In genomic region chr1:100539836-100540536, GRCh38 we compare ENCODE assay signal across 8 cellular contexts. TPM values are rescaled to one million over a fixed set of nuclear protein-coding genes. Genes with fewer than 3 reads are reported as not detected.
A peak's percentile ranks its signal among the peaks of the same experiment; 100 is the strongest.
DNase-seq lines count a peak whose midpoint lies in the region; ATAC-seq and TF ChIP-seq lines count a peak whose summit lies in the region.

No MANE protein-coding gene starts in this region.

- H3K9me3 Mint-ChIP-seq in HFFc6, result no peaks in the 10 kb centered on the region

- no peak overlapping the region for H3K4me3 ChIP-seq in body of pancreas
- H3K4me3 ChIP-seq in testis, result peak overlapping the region; percentile 33 to 40

- H3K4me3 Mint-ChIP-seq in HFFc6, result peak overlapping the region; percentile 24; the same call in 1 of the 2 replicates

- H3K4me1 ChIP-seq in body of pancreas, result peaks cover 20% of the 10 kb centered on the region
- H3K4me1 ChIP-seq in testis, result peaks cover 9% of the 10 kb centered on the region

- H3K9me3 ChIP-seq in body of pancreas (no peaks in the 10 kb centered on the region), testis (no peaks in the 10 kb centered on the region)

- intact Hi-C loops in body of pancreas (cut with DNase I) (no loop called here), testis (cut with DNase I; ENCODE audit: low total_unique reads) (no loop called here)

- H3K27me3 ChIP-seq in body of pancreas, result peaks cover 0 to 8% of the 10 kb centered on the region in 2 donors
- no peaks in the 10 kb centered on the region for H3K27me3 ChIP-seq in testis

- no peaks in the 10 kb centered on the region for H3K4me1 Mint-ChIP-seq in HFFc6 (ENCODE audit: low read depth)

- TF ChIP-seq POLR2A in body of pancreas (IDR thresholded peaks at IDR 0.05) (no peak), testis (IDR thresholded peaks at IDR 0.05) (no peak)

- H3K27me3 Mint-ChIP-seq in HFFc6 (ENCODE audit: insufficient read depth), result peaks cover 57% of the 10 kb centered on the region

- no peaks in the 10 kb centered on the region for H3K36me3 ChIP-seq in body of pancreas (replicated peaks in 1 of 2; ENCODE audit: insufficient read depth in 1 of 2, low read depth in 2 of 2)
- no peaks in the 10 kb centered on the region for H3K36me3 ChIP-seq in testis (ENCODE audit: low read depth, missing control alignments)

- TF ChIP-seq CTCF in HFFc6 (IDR thresholded peaks at IDR 0.05) (no peak), body of pancreas (IDR thresholded peaks at IDR 0.05) (no peak), testis (IDR thresholded peaks at IDR 0.05) (no peak)

- no peak for ATAC-seq in body of pancreas
- no peak for ATAC-seq in GM18868 (IDR thresholded peaks at IDR 0.05; ENCODE audit: unreplicated experiment)
- ATAC-seq in GM21786 (IDR thresholded peaks at IDR 0.05; ENCODE audit: unreplicated experiment), result no peak

- H3K27ac Mint-ChIP-seq in HFFc6, result no peak overlapping the region

- no peak overlapping the region for H3K27ac ChIP-seq in body of pancreas
- H3K27ac ChIP-seq in testis, result no peak overlapping the region

- no peaks in the 10 kb centered on the region for H3K36me3 Mint-ChIP-seq in HFFc6 (ENCODE audit: low read depth)

- DNase-seq in CD1c-positive myeloid dendritic cell (ENCODE audit: extremely low spot score) (peak; percentile 54), HFFc6 (no peak), body of pancreas (peak in 3 of 4 donors; percentile 7 to 23 (median 14)), left kidney (ENCODE audit: low read depth, low spot score) (peak; percentile 71), testis (peak; percentile 40), NCI-H2107 (lab: John Stamatoyannopoulos, UW) (no peak)

- 10 to 17% methylated on average over 39 to 57 of the region's 57 CpGs for WGBS in body of pancreas, 2 donors
- WGBS in testis, 2 donors, result 12 to 21% methylated on average over 24 to 56 of the region's 57 CpGs

RNA-seq across cellular contexts. Expression of gene GPR88, which starts 2.0 kb away (rescaled TPM):
- total RNA-seq in HFFc6 (2021; fragmentation: NEBNext Ultra II Directional; extraction: Animal tissue kit (Norgen Biotek cat#: 25700)), result not detected
- under 1 TPM in 1 of 2 donors, not detected in 1; 0.26 TPM for total RNA-seq in body of pancreas
- under 1 TPM; 0.24 to 0.50 TPM for total RNA-seq in testis
- polyA plus RNA-seq in testis (ENCODE audit: insufficient read depth, low read depth, low replicate concordance), result not detected

Comparison
In these comparisons a context has a peak if more than half of its experiments do, and no peak if none do; other contexts are left out.
1. DNase-seq: peak in CD1c-positive myeloid dendritic cell (single experiment), body of pancreas (3 of 4), left kidney (single experiment) and testis (single experiment); none in HFFc6 (single experiment) and NCI-H2107 (single experiment).
2. H3K4me3 ChIP-seq: peak in testis (2 of 2); none in body of pancreas (0 of 2).